Comparison of ENCODE assay signal across 8 cellular contexts in genomic region chr1:85502625-85503083, GRCh38. TPM values are rescaled to one million over a fixed set of nuclear protein-coding genes. Genes with fewer than 3 reads are reported as not detected.
DNase-seq lines count a peak whose midpoint lies in the region; ATAC-seq, FAIRE-seq and TF ChIP-seq lines count a peak whose summit lies in the region.

No MANE protein-coding gene starts in this region.

- TF ChIP-seq POLR2A in A549 (IDR thresholded peaks at IDR 0.05; ENCODE audit: low read length), result no peak

- no peak for TF ChIP-seq EP300 in A549 (IDR thresholded peaks at IDR 0.05)

- H3K9me3 ChIP-seq in A549 (no peaks in the 10 kb centered on the region; the same call in 2 of the 3 replicates), SJCRH30 (replicated peaks) (peaks cover 3% of the 10 kb centered on the region; the same call in 1 of the 2 replicates), psoas muscle (no peaks in the 10 kb centered on the region)

- no peak overlapping the region for H3K4me3 ChIP-seq in A549
- no peak overlapping the region for H3K4me3 ChIP-seq in H7 (ENCODE audit: insufficient read depth, low read depth, low read length)
- H3K4me3 ChIP-seq in SJCRH30, result no peak overlapping the region
- H3K4me3 ChIP-seq in psoas muscle, result no peak overlapping the region

- H3K36me3 ChIP-seq in H7 (replicated peaks; ENCODE audit: control insufficient read depth, insufficient read depth, low read length) (no peaks in the 10 kb centered on the region), SJCRH30 (no peaks in the 10 kb centered on the region), psoas muscle (ENCODE audit: insufficient read depth in 1 of 2, low read depth in 1 of 2) (no peaks in the 10 kb centered on the region)

- intact Hi-C loops in psoas muscle (cut with DNase I), result loop anchor here in 1 of 2 donors (1.0 to 10.0 kb wide), 2 partner anchors 192 to 194 kb away; no protein-coding TSS in a partner anchor

- no peak for FAIRE-seq in A549 (lab: Jason Lieb, UNC)

- H3K4me1 ChIP-seq in A549 (0 out of 3 replicates have a peak, but pooled peaks cover 9% of the 10 kb centered on the region), SJCRH30 (peaks cover 1% of the 10 kb centered on the region; the same call in 1 of the 2 replicates), psoas muscle (no peaks in the 10 kb centered on the region)

- CTCF ChIA-PET in A549 (lab: Yijun Ruan, JAX), result interaction anchor here (0.9 to 2.2 kb wide), 2 partner anchors 64 to 195 kb away, joined by 3 to 8 read pairs; no protein-coding TSS in a partner anchor

- TF ChIP-seq RAD21 in A549 (conservative IDR thresholded peaks at IDR 0.05 in 1 of 2, IDR thresholded peaks at IDR 0.05 in 1 of 2), result peak; percentile 28 to 52; a peak in 3 of 5 replicates

- no peaks in the 10 kb centered on the region for H3K27me3 ChIP-seq in H7 (ENCODE audit: control insufficient read depth, insufficient read depth, low read length)
- no peaks in the 10 kb centered on the region for H3K27me3 ChIP-seq in SJCRH30
- no peaks in the 10 kb centered on the region for H3K27me3 ChIP-seq in psoas muscle (ENCODE audit: insufficient read depth in 3 of 3, low read length in 2 of 3)

- 66% methylated on average over 3 of the region's 3 CpGs for WGBS in A549 (ENCODE audit: missing lambda C conversion rate)
- 36 to 41% (median 39%) methylated on average over 3 of the region's 3 CpGs for WGBS in psoas muscle, 3 donors

- H3K27ac ChIP-seq in A549, result peak overlapping the region in 1 of 2 experiments; percentile 51; a peak in 3 of 6 replicates
- no peak overlapping the region for H3K27ac ChIP-seq in SJCRH30
- H3K27ac ChIP-seq in psoas muscle, result no peak overlapping the region

- ATAC-seq in A549, result peak; percentile 76 to 89; a peak in 5 of 6 replicates
- ATAC-seq in psoas muscle, result peak; percentile 60 to 88 (median 78)
- ATAC-seq in GM18511 (IDR thresholded peaks at IDR 0.05; ENCODE audit: unreplicated experiment), result no peak
- no peak for ATAC-seq in GM21390 (IDR thresholded peaks at IDR 0.05; ENCODE audit: unreplicated experiment)

- peak; percentile 28 to 65 for DNase-seq in A549 (ENCODE audit: low read depth in 1 of 2, low spot score in 1 of 2)
- DNase-seq in H7, result peak; percentile 37
- DNase-seq in SJCRH30, result peak; percentile 39 to 66
- DNase-seq in fibroblast of the conjunctiva (ENCODE audit: low read depth), result peak; percentile 59
- DNase-seq in psoas muscle, result peak in 1 of 2 donors; percentile 13
- DNase-seq in NCI-H2227 treated with DMSO at 0.1 percent for 48 hours (lab: John Stamatoyannopoulos, UW), result no peak

- peak overlapping the region; percentile 26; the same call in 2 of the 3 replicates for H3K4me2 ChIP-seq in A549

- POLR2A ChIA-PET in A549 (lab: Yijun Ruan, JAX), result no interaction called here

- TF ChIP-seq CTCF in A549 (IDR thresholded peaks at IDR 0.05), result peak; percentile 35; the same call in 2 of the 3 replicates
- TF ChIP-seq CTCF in psoas muscle (IDR thresholded peaks at IDR 0.05), result peak; percentile 53

TF ChIP-seq in A549, 52 proteins besides CTCF, POLR2A, EP300 and RAD21:
- TF ChIP-seq HOXA7 (CRISPR knock-in tag; IDR thresholded peaks at IDR 0.05) (no peak), MAFK (IDR thresholded peaks at IDR 0.05; ENCODE audit: partially characterized antibody) (no peak), JUNB (IDR thresholded peaks at IDR 0.05) (no peak), SMC3 (IDR thresholded peaks at IDR 0.05) (peak; percentile 42; the same call in 2 of the 3 replicates)

RNA-seq across cellular contexts. Expression of gene DDAH1, which starts 37.7 kb away (rescaled TPM):
- polyA plus RNA-seq in A549 (2011; rRNA removed) (12.6 and 12.9 TPM in 2 replicates), A549 (2017; fragmentation: RNase III; extraction: RNeasy Plus Mini Kit Qiagen cat#74134 plus additional on column Dnase treatment) (5.7 to 6.6 TPM (median 6.1 TPM) in 3 replicates), psoas muscle (1 to 10 TPM; 2.1 to 4.3 (median 3.2) TPM)
- 2.9 and 3.5 TPM in 2 replicates for polyA plus RNA-seq in A549 (2012; cell fraction: cytosol; rRNA removed)
- polyA plus RNA-seq in A549 (2012; cell fraction: nucleus; rRNA removed), result 1.3 and 1.8 TPM in 2 replicates
- polyA minus RNA-seq in A549 (2011; rRNA and poly(A)+ RNA removed), result 5.9 and 6.8 TPM in 2 replicates
- 33.3 and 39.3 TPM in 2 replicates for total RNA-seq in H7 (2014; rRNA removed; shearing (Covaris generic))
- total RNA-seq in SJCRH30 (2014; rRNA removed; shearing (Covaris generic)), result 80.3 and 80.9 TPM in 2 replicates
- total RNA-seq in psoas muscle, result 10 to 100 TPM in 3 of 4 donors, 1 to 10 TPM in 1; 8.2 to 53.6 (median 28.1) TPM

Comparison
In these comparisons a context has a peak if more than half of its experiments do, and no peak if none do; other contexts are left out.
1. ATAC-seq: peak in A549 (2 of 2) and psoas muscle (4 of 4); none in GM18511 (single experiment) and GM21390 (single experiment).